8 cellular contexts compared by ENCODE assay signal in the genomic region with DNA sequence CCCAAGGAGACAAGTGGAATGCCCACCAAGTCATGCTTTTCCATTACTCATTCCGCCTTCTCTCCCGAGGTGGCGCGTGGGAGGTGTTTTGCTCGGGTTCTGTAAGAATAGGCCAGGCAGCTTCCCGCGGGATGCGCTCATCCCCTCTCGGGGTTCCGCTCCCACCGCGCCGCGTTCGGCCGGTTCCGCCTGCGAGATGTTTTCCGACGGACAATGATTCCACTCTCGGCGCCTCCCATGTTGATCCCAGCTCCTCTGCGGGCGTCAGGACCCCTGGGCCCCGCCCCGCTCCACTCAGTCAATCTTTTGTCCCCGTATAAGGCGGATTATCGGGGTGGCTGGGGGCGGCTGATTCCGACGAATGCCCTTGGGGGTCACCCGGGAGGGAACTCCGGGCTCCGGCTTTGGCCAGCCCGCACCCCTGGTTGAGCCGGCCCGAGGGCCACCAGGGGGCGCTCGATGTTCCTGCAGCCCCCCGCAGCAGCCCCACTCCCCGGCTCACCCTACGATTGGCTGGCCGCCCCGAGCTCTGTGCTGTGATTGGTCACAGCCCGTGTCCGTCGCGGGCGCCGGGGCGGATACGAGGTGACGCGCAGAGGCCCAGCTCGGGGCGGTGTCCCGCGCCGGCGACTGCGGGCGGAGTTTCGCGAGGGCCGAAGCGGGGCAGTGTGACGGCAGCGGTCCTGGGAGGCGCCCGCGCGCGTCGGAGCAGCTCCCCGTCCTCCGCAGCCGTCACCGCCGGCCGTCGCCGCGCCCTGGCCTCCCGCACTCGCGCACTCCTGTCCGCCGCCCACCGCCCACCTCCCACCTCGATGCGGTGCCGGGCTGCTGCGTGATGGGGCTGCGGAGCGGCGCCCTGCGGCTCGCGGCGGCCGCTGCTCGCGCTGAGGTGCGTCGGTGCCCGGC.
A peak's percentile ranks its signal among the peaks of the same experiment; 100 is the strongest.
DNase-seq lines count a peak whose midpoint lies in the region; ATAC-seq and TF ChIP-seq lines count a peak whose summit lies in the region.

A gene with protein sequence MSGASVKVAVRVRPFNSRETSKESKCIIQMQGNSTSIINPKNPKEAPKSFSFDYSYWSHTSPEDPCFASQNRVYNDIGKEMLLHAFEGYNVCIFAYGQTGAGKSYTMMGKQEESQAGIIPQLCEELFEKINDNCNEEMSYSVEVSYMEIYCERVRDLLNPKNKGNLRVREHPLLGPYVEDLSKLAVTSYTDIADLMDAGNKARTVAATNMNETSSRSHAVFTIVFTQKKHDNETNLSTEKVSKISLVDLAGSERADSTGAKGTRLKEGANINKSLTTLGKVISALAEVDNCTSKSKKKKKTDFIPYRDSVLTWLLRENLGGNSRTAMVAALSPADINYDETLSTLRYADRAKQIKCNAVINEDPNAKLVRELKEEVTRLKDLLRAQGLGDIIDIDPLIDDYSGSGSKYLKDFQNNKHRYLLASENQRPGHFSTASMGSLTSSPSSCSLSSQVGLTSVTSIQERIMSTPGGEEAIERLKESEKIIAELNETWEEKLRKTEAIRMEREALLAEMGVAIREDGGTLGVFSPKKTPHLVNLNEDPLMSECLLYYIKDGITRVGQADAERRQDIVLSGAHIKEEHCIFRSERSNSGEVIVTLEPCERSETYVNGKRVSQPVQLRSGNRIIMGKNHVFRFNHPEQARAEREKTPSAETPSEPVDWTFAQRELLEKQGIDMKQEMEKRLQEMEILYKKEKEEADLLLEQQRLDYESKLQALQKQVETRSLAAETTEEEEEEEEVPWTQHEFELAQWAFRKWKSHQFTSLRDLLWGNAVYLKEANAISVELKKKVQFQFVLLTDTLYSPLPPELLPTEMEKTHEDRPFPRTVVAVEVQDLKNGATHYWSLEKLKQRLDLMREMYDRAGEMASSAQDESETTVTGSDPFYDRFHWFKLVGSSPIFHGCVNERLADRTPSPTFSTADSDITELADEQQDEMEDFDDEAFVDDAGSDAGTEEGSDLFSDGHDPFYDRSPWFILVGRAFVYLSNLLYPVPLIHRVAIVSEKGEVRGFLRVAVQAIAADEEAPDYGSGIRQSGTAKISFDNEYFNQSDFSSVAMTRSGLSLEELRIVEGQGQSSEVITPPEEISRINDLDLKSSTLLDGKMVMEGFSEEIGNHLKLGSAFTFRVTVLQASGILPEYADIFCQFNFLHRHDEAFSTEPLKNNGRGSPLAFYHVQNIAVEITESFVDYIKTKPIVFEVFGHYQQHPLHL (N-terminal part only) (plus strand): TSS at position 666 of the 906 bp plus-strand sequence. CDS start 21,759 bp downstream, outside the sequence.

- no peaks in the 10 kb centered on the region for H3K36me3 ChIP-seq in RWPE2 (ENCODE audit: low read depth)

- no peaks in the 10 kb centered on the region for H3K27me3 ChIP-seq in RWPE2 (ENCODE audit: insufficient read depth, poor library complexity, severe bottlenecking)

- no peaks in the 10 kb centered on the region for H3K9me3 Mint-ChIP-seq in nephron
- H3K9me3 Mint-ChIP-seq in stimulated activated naive CD8-positive, alpha-beta T cell treated with anti-CD3 and anti-CD28 coated beads, Interleukin-15, Interleukin-2, amounts not matched to agents 100 ng/mL and 50 ng/mL, for 24 hours: no peaks in the 10 kb centered on the region

- peaks cover 33% of the 10 kb centered on the region for H3K4me1 Mint-ChIP-seq in nephron
- H3K4me1 Mint-ChIP-seq in stimulated activated naive CD8-positive, alpha-beta T cell treated with anti-CD3 and anti-CD28 coated beads, Interleukin-15, Interleukin-2, amounts not matched to agents 100 ng/mL and 50 ng/mL, for 24 hours (ENCODE audit: low read depth): peaks cover 30% of the 10 kb centered on the region

- H3K4me3 ChIP-seq in RWPE2 (ENCODE audit: severe bottlenecking) (peak within 1 kb of the TSS; percentile 83), fibroblast of pulmonary artery (replicated peaks; ENCODE audit: low read depth, low read length) (peak within 1 kb of the TSS; percentile 76)

- H3K27me3 Mint-ChIP-seq in nephron (ENCODE audit: low read depth): no peaks in the 10 kb centered on the region
- peaks cover 4% of the 10 kb centered on the region for H3K27me3 Mint-ChIP-seq in stimulated activated naive CD8-positive, alpha-beta T cell treated with anti-CD3 and anti-CD28 coated beads, Interleukin-15, Interleukin-2, amounts not matched to agents 100 ng/mL and 50 ng/mL, for 24 hours

- H3K27ac Mint-ChIP-seq in nephron: peak within 1 kb of the TSS; percentile 98 to 99 (median 99)
- peak within 1 kb of the TSS; percentile 81 for H3K27ac Mint-ChIP-seq in stimulated activated naive CD8-positive, alpha-beta T cell treated with anti-CD3 and anti-CD28 coated beads, Interleukin-15, Interleukin-2, amounts not matched to agents 100 ng/mL and 50 ng/mL, for 24 hours

- H3K4me3 Mint-ChIP-seq in nephron: peak within 1 kb of the TSS; percentile 95 to 99 (median 97)
- H3K4me3 Mint-ChIP-seq in stimulated activated naive CD8-positive, alpha-beta T cell treated with anti-CD3 and anti-CD28 coated beads, Interleukin-15, Interleukin-2, amounts not matched to agents 100 ng/mL and 50 ng/mL, for 24 hours: peak within 1 kb of the TSS; percentile 88

- TF ChIP-seq CTCF in LNCAP (IDR thresholded peaks at IDR 0.05) (peak; percentile 98), RWPE2 (IDR thresholded peaks at IDR 0.05; ENCODE audit: poor library complexity, severe bottlenecking) (peak; percentile 99), fibroblast of pulmonary artery (IDR thresholded peaks at IDR 0.05; ENCODE audit: low read length, missing control alignments) (peak; percentile 73), nephron (IDR thresholded peaks at IDR 0.05; ENCODE audit: unreplicated experiment in 3 of 3) (peak; percentile 99 to 100 (median 100))

- DNase-seq in ELF-1 (ENCODE audit: low read depth, low spot score) (peak; percentile 99), GOT3 (lab: John Stamatoyannopoulos, UW) (peak; percentile 96), RWPE2 (ENCODE audit: low spot score) (peak; percentile 96), fibroblast of pulmonary artery (ENCODE audit: low read depth) (peak; percentile 98)
- DNase-seq in activated T-helper 9 cell treated with anti-CD3 and anti-CD28 coated beads, Interleukin-2, amount 50 U/mL, for 16 hours (ENCODE audit: low read depth): peak; percentile 95

- H3K27ac ChIP-seq in RWPE2 (ENCODE audit: poor library complexity, severe bottlenecking): peak within 1 kb of the TSS; percentile 85

- H3K9me3 ChIP-seq in RWPE2 (ENCODE audit: severe bottlenecking): no peaks in the 10 kb centered on the region

- no peaks in the 10 kb centered on the region for H3K36me3 Mint-ChIP-seq in nephron (ENCODE audit: low read depth)
- H3K36me3 Mint-ChIP-seq in stimulated activated naive CD8-positive, alpha-beta T cell treated with anti-CD3 and anti-CD28 coated beads, Interleukin-15, Interleukin-2, amounts not matched to agents 100 ng/mL and 50 ng/mL, for 24 hours (ENCODE audit: low read depth): no peaks in the 10 kb centered on the region

- H3K4me1 ChIP-seq in RWPE2 (ENCODE audit: insufficient read depth, poor library complexity, severe bottlenecking): no peaks in the 10 kb centered on the region

- peak; percentile 94 for ATAC-seq in RWPE2 (ENCODE audit: low read depth)

Comparison
In these comparisons a context has a peak if more than half of its experiments do, and no peak if none do; other contexts are left out.
1. Peak in every context shown above with its lines: DNase-seq, ATAC-seq, H3K4me3 ChIP-seq and H3K27ac ChIP-seq.